ENCODE assay signal across 29 cellular contexts in genomic region chr6:52061481-52061880, GRCh38. TPM values are rescaled to one million over a fixed set of nuclear protein-coding genes. Genes with fewer than 3 reads are reported as not detected.
"Had no signal": no experiment of that assay in that cellular context is flagged by ENCODE, and none has a peak within 500 bp of the region (broad histone marks: within the 10 kb centered on the region; RNA-seq: fewer than 3 reads in every experiment).

No MANE protein-coding gene starts in this region.

- H3K9ac ChIP-seq: neural progenitor cell, parathyroid adenoma had no signal

- H3K27ac ChIP-seq: neural progenitor cell, ovary, parathyroid adenoma, psoas muscle, skin epidermis, spleen, stomach, thoracic aorta, thyroid gland, tibial nerve, upper lobe of left lung, vagina had no signal

- H3K79me2 ChIP-seq: parathyroid adenoma had no signal

- DNase-seq: natural killer cell; occipital lobe; ovary; posterior cingulate gyrus; psoas muscle; right cardiac atrium; spleen; stimulated activated CD4-positive, alpha-beta T cell treated with anti-CD3 and anti-CD28 coated beads, Interleukin-12 subunit alpha, Interleukin-12 subunit beta, amount 100 ng/mL, for 4 hours; stimulated activated CD4-positive, alpha-beta T cell treated with anti-CD3 and anti-CD28 coated beads, Interleukin-2, amount 100 ng/mL, for 24 hours; stimulated activated CD4-positive, alpha-beta T cell treated with anti-CD3 and anti-CD28 coated beads, Interleukin-2, amount 100 ng/mL, for 48 hours; stimulated activated CD4-positive, alpha-beta T cell treated with anti-CD3 and anti-CD28 coated beads, Interleukin-4, amount 100 ng/mL, for 24 hours; stimulated activated naive B cell treated with anti-CD40 and anti-IgM and Interleukin-4, amounts not matched to agents 10 μg/mL and 1 μg/mL and 100 μg/mL, for 72 hours; stimulated activated naive CD4-positive, alpha-beta T cell treated with Interleukin-2 at 50 U/mL for 16 hours; stomach; thyroid gland; trophoblast cell; upper lobe of left lung had no signal

- H3K36me3 ChIP-seq: neural progenitor cell, ovary, spleen, stomach, thoracic aorta, thyroid gland, tibial nerve, upper lobe of left lung, vagina had no signal

- H2AFZ ChIP-seq: neural progenitor cell, parathyroid adenoma had no signal

- H3K4me2 ChIP-seq: neural progenitor cell, smooth muscle cell had no signal

- H3K4me1 ChIP-seq: parathyroid adenoma, tibial nerve had no signal

- H3K9me3 ChIP-seq: ovary, psoas muscle, spleen, stomach, thoracic aorta, thyroid gland, tibial nerve, upper lobe of left lung, vagina had no signal

- FAIRE-seq: urothelium cell line had no signal

- H3K27me3 ChIP-seq: neural progenitor cell, ovary, stomach, thyroid gland, tibial nerve, upper lobe of left lung, vagina had no signal

- ATAC-seq: natural killer cell; psoas muscle; right cardiac atrium; sciatic nerve; stimulated activated effector memory CD8-positive, alpha-beta T cell treated with anti-CD3 and anti-CD28 coated beads, Interleukin-12 subunit alpha, Interleukin-12 subunit beta, amount 100 ng/mL, for 72 hours; stimulated activated naive B cell treated with anti-CD40 and anti-IgM and Interleukin-4, amounts not matched to agents 10 μg/mL and 1 μg/mL and 100 μg/mL, for 72 hours had no signal

- H3K4me3 ChIP-seq: neural progenitor cell, ovary, psoas muscle, skin epidermis, smooth muscle cell, spleen, stomach, thoracic aorta, thyroid gland, tibial nerve, upper lobe of left lung, vagina had no signal

RNA-seq across cellular contexts. Expression of gene PKHD1, which starts 25.9 kb away (rescaled TPM):
- total RNA-seq: natural killer cell, osteoblast, smooth muscle cell, spleen had no signal
- polyA plus RNA-seq: neural cell, smooth muscle cell, spleen had no signal
